In the genomic region with DNA sequence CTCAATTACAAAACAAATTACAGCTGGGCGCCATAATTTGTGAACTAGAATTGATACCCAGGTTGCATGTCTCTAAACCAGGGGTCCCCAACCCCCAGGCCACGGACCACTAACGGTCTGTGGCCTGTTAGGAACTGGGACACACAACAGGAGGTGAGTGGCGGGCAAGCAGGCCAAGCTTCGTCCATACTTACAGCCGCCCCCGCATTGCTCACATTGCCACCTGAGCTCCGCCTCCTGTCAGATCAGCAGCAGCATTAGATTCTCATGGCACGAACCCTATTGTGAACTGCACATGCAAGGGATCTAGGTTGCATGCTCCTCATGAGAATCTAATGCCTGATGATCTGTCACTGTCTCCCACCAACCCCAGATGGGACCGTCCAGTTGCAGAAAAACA, we compare ENCODE assay signal across 24 cellular contexts. TPM values are rescaled to one million over a fixed set of nuclear protein-coding genes. Genes with fewer than 3 reads are reported as not detected.
DNase-seq lines count a peak whose midpoint lies in the region; ATAC-seq, FAIRE-seq and TF ChIP-seq lines count a peak whose summit lies in the region.
"Had no signal": no experiment of that assay in that cellular context is flagged by ENCODE, and none has a peak within 500 bp of the region (broad histone marks: within the 10 kb centered on the region; RNA-seq: fewer than 3 reads in every experiment).

No MANE protein-coding gene starts in this region.

- no peak overlapping the region for H3K27ac ChIP-seq in HepG2 (ENCODE audit: extremely low read length, insufficient read depth, low read length)
- no peak overlapping the region for H3K27ac ChIP-seq in right lobe of liver
- H3K27ac ChIP-seq in mesenchymal stem cell (ENCODE audit: low read length, poor library complexity, severe bottlenecking) = no peak overlapping the region
- H3K27ac ChIP-seq: 22Rv1; BLaER1 treated with 17β-estradiol and CSF1 and Interleukin-3, amounts not matched to agents 10 nM and 100 nM; GM23248 had no signal

- H3K9me3 ChIP-seq in HepG2 (ENCODE audit: low read length) (no peaks in the 10 kb centered on the region), right lobe of liver (no peaks in the 10 kb centered on the region), T-helper 17 cell (ENCODE audit: control insufficient read depth, low read length, poor library complexity, severe bottlenecking) (peaks cover 4% of the 10 kb centered on the region), mesenchymal stem cell (ENCODE audit: control insufficient read depth, low read length) (peaks cover 7% of the 10 kb centered on the region)
- H3K9me3 ChIP-seq: BE2C had no signal

- 100% methylated on average over 6 of the region's 10 CpGs for WGBS in HepG2 (ENCODE audit: low lambda C conversion rate)
- WGBS in right lobe of liver (ENCODE audit: insufficient coverage, low coverage, low lambda C conversion rate, missing lambda C conversion rate) = 86% methylated on average over 2 of the region's 10 CpGs
- WGBS in mesenchymal stem cell = 96% methylated on average over 9 of the region's 10 CpGs

- peaks cover 2% of the 10 kb centered on the region for H3K4me1 Mint-ChIP-seq in T-helper 17 cell
- H3K4me1 Mint-ChIP-seq in stimulated activated naive B cell treated with anti-CD40 and anti-IgM and Interleukin-4, amounts not matched to agents 10 μg/mL and 1 μg/mL and 100 μg/mL, for 72 hours = peaks cover 18 to 64% of the 10 kb centered on the region in 2 donors

- H3K23ac ChIP-seq in mesenchymal stem cell (ENCODE audit: low read length in 2 of 2) = no peak overlapping the region

- BruUV-seq in HepG2 (replicated peaks; lab: Mats Ljungman, UMichigan) = no TSS peak

- H4K20me1 ChIP-seq in HepG2 (ENCODE audit: insufficient read depth, low read length) = peaks cover 18% of the 10 kb centered on the region; the same call in 1 of the 2 replicates

- peaks cover 81% of the 10 kb centered on the region for H3K79me2 ChIP-seq in HepG2 (ENCODE audit: insufficient read depth, low read length)

- no peaks in the 10 kb centered on the region for H3K27me3 ChIP-seq in HepG2 (ENCODE audit: control insufficient read depth in 1 of 2, insufficient read depth in 2 of 2, low read length in 2 of 2)
- no peaks in the 10 kb centered on the region for H3K27me3 ChIP-seq in right lobe of liver
- H3K27me3 ChIP-seq in mesenchymal stem cell (ENCODE audit: control insufficient read depth in 1 of 2, insufficient read depth in 1 of 2, low read length in 2 of 2) = no peaks in the 10 kb centered on the region
- H3K27me3 ChIP-seq: BE2C; BLaER1 treated with 17β-estradiol and CSF1 and Interleukin-3, amounts not matched to agents 10 nM and 100 nM had no signal

- no peak overlapping the region for H2BK12ac ChIP-seq in mesenchymal stem cell (ENCODE audit: low read length in 2 of 2)

- no peak overlapping the region for H2AK5ac ChIP-seq in mesenchymal stem cell (ENCODE audit: low read length, severe bottlenecking)

- intact Hi-C loops in HepG2 (cut with micrococcal nuclease; ENCODE audit: unreplicated experiment) (loop anchor here (10.0 kb wide), 1 partner anchor 46 kb away; no protein-coding TSS in a partner anchor), right lobe of liver (cut with DNase I) (no loop called here)

- no peak overlapping the region for H2BK15ac ChIP-seq in mesenchymal stem cell (ENCODE audit: low read depth, poor library complexity, severe bottlenecking)

- H3K27me3 Mint-ChIP-seq in T-helper 17 cell = no peaks in the 10 kb centered on the region
- no peaks in the 10 kb centered on the region for H3K27me3 Mint-ChIP-seq in stimulated activated naive B cell treated with anti-CD40 and anti-IgM and Interleukin-4, amounts not matched to agents 10 μg/mL and 1 μg/mL and 100 μg/mL, for 72 hours
- H3K27me3 Mint-ChIP-seq: CD4-positive, alpha-beta T cell; CD8-positive, alpha-beta memory T cell had no signal

- no peak overlapping the region for H2BK120ac ChIP-seq in mesenchymal stem cell (ENCODE audit: low read depth, low read length)

- no peak for TF ChIP-seq EP300 in HepG2 (IDR thresholded peaks at IDR 0.05; ENCODE audit: low read depth in 2 of 2, low read length in 2 of 2)
- TF ChIP-seq EP300 in HepG2 (CRISPR knock-in tag; IDR thresholded peaks at IDR 0.05; ENCODE audit: borderline replicate concordance) = no peak

- H3K4ac ChIP-seq in mesenchymal stem cell (ENCODE audit: low read depth in 1 of 2, low read length in 2 of 2) = no peak overlapping the region

- POLR2A ChIA-PET in HepG2 (lab: Yijun Ruan, JAX) = interaction anchor here (0.7 to 1.7 kb wide), 3 partner anchors 13 to 49 kb away, joined by 3 to 6 read pairs (median 4); no protein-coding TSS in a partner anchor

- TF ChIP-seq POLR2A in HepG2 (IDR thresholded peaks at IDR 0.05; ENCODE audit: insufficient read depth in 1 of 2, low read depth in 2 of 2, low read length in 2 of 2) (no peak), right lobe of liver (IDR thresholded peaks at IDR 0.05) (no peak)

- peak overlapping the region; percentile 4 for H4K8ac ChIP-seq in mesenchymal stem cell (ENCODE audit: low read length)

- H3K9ac ChIP-seq in HepG2 (ENCODE audit: insufficient read depth, low read depth, low read length) = no peak overlapping the region
- H3K9ac ChIP-seq in mesenchymal stem cell (ENCODE audit: low read length) = no peak overlapping the region
- H3K9ac ChIP-seq: BLaER1 treated with 17β-estradiol and CSF1 and Interleukin-3, amounts not matched to agents 10 nM and 100 nM; GM23248 had no signal

- no peak overlapping the region for H3K14ac ChIP-seq in mesenchymal stem cell (ENCODE audit: low read length in 2 of 2)

- H3K79me1 ChIP-seq in mesenchymal stem cell (replicated peaks; ENCODE audit: low read length, poor library complexity, severe bottlenecking) = peaks cover 29% of the 10 kb centered on the region

- in situ Hi-C loops in HepG2 (cut with HindIII; ENCODE audit: extremely low pct_ligation_motif_present, low pct_unique_long_range_greater_than_20kb) = no loop called here

- no peak overlapping the region for H3K4me3 ChIP-seq in HepG2 (replicated peaks in 1 of 3; ENCODE audit: insufficient read depth in 1 of 3, low read depth in 2 of 3, low read length in 3 of 3)
- H3K4me3 ChIP-seq in right lobe of liver = no peak overlapping the region
- H3K4me3 ChIP-seq in mesenchymal stem cell (ENCODE audit: insufficient read depth in 1 of 2, low read depth in 1 of 2, low read length in 2 of 2) = no peak overlapping the region
- H3K4me3 ChIP-seq: BLaER1 treated with 17β-estradiol and CSF1 and Interleukin-3, amounts not matched to agents 10 nM and 100 nM; GM23248 had no signal

- peaks cover 21% of the 10 kb centered on the region; the same call in 1 of the 2 replicates for H3K4me1 ChIP-seq in HepG2 (ENCODE audit: insufficient read depth, low read length)
- no peaks in the 10 kb centered on the region for H3K4me1 ChIP-seq in right lobe of liver
- no peaks in the 10 kb centered on the region for H3K4me1 ChIP-seq in mesenchymal stem cell (ENCODE audit: control insufficient read depth, insufficient read depth, low read depth, low read length)
- H3K4me1 ChIP-seq: BE2C had no signal

- H3K36me3 Mint-ChIP-seq in T-helper 17 cell (ENCODE audit: low read depth) = peaks cover 2% of the 10 kb centered on the region
- peaks cover 37 to 63% of the 10 kb centered on the region in 2 donors for H3K36me3 Mint-ChIP-seq in stimulated activated naive B cell treated with anti-CD40 and anti-IgM and Interleukin-4, amounts not matched to agents 10 μg/mL and 1 μg/mL and 100 μg/mL, for 72 hours

- no peak overlapping the region for H3K18ac ChIP-seq in mesenchymal stem cell (ENCODE audit: low read depth in 1 of 2, low read length in 2 of 2)

- no peak overlapping the region for H3K4me3 Mint-ChIP-seq in T-helper 17 cell
- no peak overlapping the region for H3K4me3 Mint-ChIP-seq in stimulated activated naive B cell treated with anti-CD40 and anti-IgM and Interleukin-4, amounts not matched to agents 10 μg/mL and 1 μg/mL and 100 μg/mL, for 72 hours
- H3K4me3 Mint-ChIP-seq: CD14-positive monocyte; CD4-positive, alpha-beta T cell; CD8-positive, alpha-beta memory T cell had no signal

- CTCF ChIA-PET in HepG2 (lab: Yijun Ruan, JAX; ENCODE audit: low intra/inter-chr PET ratio, low total read pairs) = no interaction called here

- H3K27ac Mint-ChIP-seq in T-helper 17 cell = peak overlapping the region; percentile 16
- peak overlapping the region; percentile 54 for H3K27ac Mint-ChIP-seq in stimulated activated naive B cell treated with anti-CD40 and anti-IgM and Interleukin-4, amounts not matched to agents 10 μg/mL and 1 μg/mL and 100 μg/mL, for 72 hours
- H3K27ac Mint-ChIP-seq: CD4-positive, alpha-beta T cell had no signal

- no peak for TF ChIP-seq RAD21 in HepG2 (CRISPR knock-in tag; IDR thresholded peaks at IDR 0.05)

- H3K4me2 ChIP-seq in HepG2 (ENCODE audit: low read depth, low read length) = no peak overlapping the region
- no peak overlapping the region for H3K4me2 ChIP-seq in mesenchymal stem cell (ENCODE audit: low read length, poor library complexity, severe bottlenecking)

- H2AFZ ChIP-seq in HepG2 (ENCODE audit: low read length) (no peak overlapping the region), mesenchymal stem cell (ENCODE audit: low read depth, low read length) (no peak overlapping the region)
- H2AFZ ChIP-seq: GM23248 had no signal

- no peak for FAIRE-seq in HepG2 (lab: Jason Lieb, UNC)
- FAIRE-seq: A204.1, D721Med, GM12891, H1 had no signal

- no peak overlapping the region for H2BK5ac ChIP-seq in mesenchymal stem cell (ENCODE audit: low read depth, low read length, poor library complexity, severe bottlenecking)

- no peak for TF ChIP-seq CTCF in HepG2 (CRISPR knock-in tag; IDR thresholded peaks at IDR 0.05)
- no peak for TF ChIP-seq CTCF in right lobe of liver (IDR thresholded peaks at IDR 0.05)

- peaks cover 6 to 11% of the 10 kb centered on the region in 2 donors for H3K9me3 Mint-ChIP-seq in stimulated activated naive B cell treated with anti-CD40 and anti-IgM and Interleukin-4, amounts not matched to agents 10 μg/mL and 1 μg/mL and 100 μg/mL, for 72 hours

- DNase-seq in HepG2 (ENCODE audit: low spot score) = no peak
- DNase-seq in right lobe of liver = no peak
- no peak for DNase-seq in T-helper 17 cell
- no peak for DNase-seq in mesenchymal stem cell
- DNase-seq in stimulated activated naive B cell treated with anti-CD40 and anti-IgM and Interleukin-4, amounts not matched to agents 10 μg/mL and 1 μg/mL and 100 μg/mL, for 72 hours = no peak
- DNase-seq in EL = no peak
- DNase-seq in stimulated activated naive CD4-positive, alpha-beta T cell (lab: John Stamatoyannopoulos, UW) = no peak
- DNase-seq in NCI-H1436 treated with DMSO at 0.1 percent for 48 hours (lab: John Stamatoyannopoulos, UW) = no peak
- DNase-seq: BE2C; CD4-positive, alpha-beta T cell; CD8-positive, alpha-beta memory T cell; DMS 273 treated with DMSO at 0.1 percent for 48 hours; DMS79; GF-D8; GM23248; H7; HCEC 1CT had no signal

- ATAC-seq in HepG2 = no peak
- no peak for ATAC-seq in right lobe of liver
- ATAC-seq in T-helper 17 cell = no peak
- no peak for ATAC-seq in stimulated activated naive B cell treated with anti-CD40 and anti-IgM and Interleukin-4, amounts not matched to agents 10 μg/mL and 1 μg/mL and 100 μg/mL, for 72 hours (replicated peaks)

- H3K36me3 ChIP-seq in HepG2 (replicated peaks in 1 of 2; ENCODE audit: control insufficient read depth in 1 of 2, insufficient read depth in 2 of 2, low read length in 2 of 2) (peaks cover 7 to 58% of the 10 kb centered on the region in 2 experiments; a peak in 4 of 5 replicates), right lobe of liver (peaks cover 0 to 3% (median 1%) of the 10 kb centered on the region in 4 donors), mesenchymal stem cell (ENCODE audit: control insufficient read depth in 1 of 2, insufficient read depth in 2 of 2, low read depth in 1 of 2, low read length in 2 of 2) (peaks cover 6 to 14% of the 10 kb centered on the region in 2 experiments)

- H4K91ac ChIP-seq in mesenchymal stem cell (ENCODE audit: low read length) = no peak overlapping the region

RNA-seq across cellular contexts. Expression of a gene that starts 12.9 kb away (rescaled TPM):
- 20.5 and 23.6 TPM in 2 replicates for total RNA-seq in HepG2 (2016; rRNA removed; fragmentation: Illumina TruSeq; extraction: Trizol)
- 36.4 and 45.6 TPM in 2 replicates for total RNA-seq in HepG2 (2016; cell fraction: cytosol; rRNA removed; fragmentation: Illumina TruSeq; extraction: Trizol; ENCODE audit: low read depth)
- total RNA-seq in HepG2 (2016; cell fraction: insoluble cytoplasmic fraction; rRNA removed; fragmentation: Illumina TruSeq; extraction: Trizol) = 17.9 and 25.0 TPM in 2 replicates
- 23.5 and 26.3 TPM in 2 replicates for total RNA-seq in HepG2 (2016; cell fraction: membrane; rRNA removed; fragmentation: Illumina TruSeq; extraction: Trizol)
- 28.1 and 35.4 TPM in 2 replicates for total RNA-seq in HepG2 (2016; cell fraction: nucleus; rRNA removed; fragmentation: Illumina TruSeq; extraction: Trizol)
- polyA plus RNA-seq in HepG2 (2011; rRNA removed) = 24.6 and 24.8 TPM in 2 replicates
- polyA plus RNA-seq in HepG2 (2011; cell fraction: cytosol; rRNA removed) = 14.0 and 18.1 TPM in 2 replicates
- 32.8 and 33.0 TPM in 2 replicates for polyA plus RNA-seq in HepG2 (2011; cell fraction: nucleus; rRNA removed)
- polyA plus RNA-seq in HepG2 (2012) = 20.0 and 26.1 TPM in 2 replicates
- 8.8 and 9.5 TPM in 2 replicates for polyA plus RNA-seq in HepG2 (2016; cell fraction: cytosol; fragmentation: Illumina TruSeq; extraction: Trizol; ENCODE audit: low read depth)
- 27.6 and 28.5 TPM in 2 replicates for polyA plus RNA-seq in HepG2 (2016; cell fraction: insoluble cytoplasmic fraction; fragmentation: Illumina TruSeq; extraction: Trizol; ENCODE audit: low read depth)
- 18.7 and 19.6 TPM in 2 replicates for polyA plus RNA-seq in HepG2 (2016; cell fraction: membrane; fragmentation: Illumina TruSeq; extraction: Trizol; ENCODE audit: low read depth)
- 50.7 and 53.8 TPM in 2 replicates for polyA plus RNA-seq in HepG2 (2016; cell fraction: nucleus; fragmentation: Illumina TruSeq; extraction: Trizol; ENCODE audit: insufficient read depth, low read depth)
- polyA minus RNA-seq in HepG2 (2011; rRNA and poly(A)+ RNA removed; ENCODE audit: low replicate concordance) = 9.0 and 22.4 TPM in 2 replicates
- 21.3 and 25.2 TPM in 2 replicates for polyA minus RNA-seq in HepG2 (2011; cell fraction: cytosol; rRNA and poly(A)+ RNA removed)
- polyA minus RNA-seq in HepG2 (2011; cell fraction: nucleus; rRNA and poly(A)+ RNA removed) = 51.1 and 62.9 TPM in 2 replicates
- 10 to 100 TPM; 10.8 to 25.9 (median 17.8) TPM for total RNA-seq in right lobe of liver
- total RNA-seq in T-helper 17 cell = 10 to 100 TPM; 41.1 to 45.0 TPM
- 12.8 TPM for polyA plus RNA-seq in mesenchymal stem cell (2013, experiment 1 of 2)
- 11.6 TPM for polyA plus RNA-seq in mesenchymal stem cell (2013, experiment 2 of 2)
